In the genomic region with DNA sequence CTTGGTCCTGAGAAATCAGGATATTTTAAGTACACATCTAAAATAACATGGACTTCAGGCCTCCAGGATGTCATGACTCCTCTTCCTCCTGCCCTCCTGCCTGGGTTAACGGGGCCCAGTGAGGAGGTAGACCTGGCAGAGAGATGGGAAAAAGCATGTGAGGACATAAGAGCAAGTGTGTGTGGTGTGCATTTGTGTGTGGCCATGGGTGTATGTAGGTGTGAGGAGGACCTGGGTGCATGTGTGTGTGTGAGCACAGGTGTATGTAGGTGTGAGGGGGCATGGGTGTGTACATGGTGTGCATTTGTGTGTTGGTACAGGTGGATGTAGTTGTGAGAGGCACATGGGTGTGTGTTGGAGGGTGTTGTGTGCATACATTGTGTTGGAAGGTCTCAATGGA, we compare ENCODE assay signal across 14 cellular contexts.
A peak's percentile ranks its signal among the peaks of the same experiment; 100 is the strongest.
DNase-seq lines count a peak whose midpoint lies in the region; ATAC-seq, FAIRE-seq and TF ChIP-seq lines count a peak whose summit lies in the region.
"Had no signal": no experiment of that assay in that cellular context is flagged by ENCODE, and none has a peak within 500 bp of the region (broad histone marks: within the 10 kb centered on the region; RNA-seq: fewer than 3 reads in every experiment).

No MANE protein-coding gene starts in this region.

- TF ChIP-seq RAD21 in HepG2 (CRISPR knock-in tag; IDR thresholded peaks at IDR 0.05): no peak

- H4K20me1 ChIP-seq in HepG2 (ENCODE audit: insufficient read depth, low read length): no peaks in the 10 kb centered on the region

- CTCF ChIA-PET in HepG2 (lab: Yijun Ruan, JAX; ENCODE audit: low intra/inter-chr PET ratio, low total read pairs): no interaction called here

- BruUV-seq in HepG2 (replicated peaks; lab: Mats Ljungman, UMichigan): no TSS peak

- peak; percentile 17 for DNase-seq in activated effector memory CD4-positive, alpha-beta T cell treated with anti-CD3 and anti-CD28 coated beads, Interleukin-2, amount 50 U/mL, for 16 hours
- no peak for DNase-seq in activated effector memory CD4-positive, alpha-beta T cell treated with Interleukin-2 at 50 U/mL for 16 hours
- DNase-seq in HepG2 (ENCODE audit: low spot score) (no peak), spleen (peak; percentile 48), globus pallidus (ENCODE audit: low spot score) (no peak), NCI-H1105 (lab: John Stamatoyannopoulos, UW) (no peak)
- DNase-seq: CD8-positive, alpha-beta T cell; COR-L47; DND-41; GDM1 had no signal

- H3K9me3 ChIP-seq in HepG2 (ENCODE audit: low read length): no peaks in the 10 kb centered on the region
- H3K9me3 ChIP-seq in spleen: no peaks in the 10 kb centered on the region

- H3K9ac ChIP-seq in HepG2 (ENCODE audit: insufficient read depth, low read depth, low read length): no peak overlapping the region

- no peak overlapping the region for H2AFZ ChIP-seq in HepG2 (ENCODE audit: low read length)

- TF ChIP-seq CTCF in HepG2 (CRISPR knock-in tag; IDR thresholded peaks at IDR 0.05) (no peak), spleen (IDR thresholded peaks at IDR 0.05 in 8 of 11, conservative IDR thresholded peaks at IDR 0.05 in 3 of 11) (no peak)

- no peak overlapping the region for H3K4me3 ChIP-seq in HepG2 (replicated peaks in 1 of 3; ENCODE audit: insufficient read depth in 1 of 3, low read depth in 2 of 3, low read length in 3 of 3)
- no peak overlapping the region for H3K4me3 ChIP-seq in spleen

- H3K27ac ChIP-seq in HepG2 (ENCODE audit: extremely low read length, insufficient read depth, low read length) (no peak overlapping the region), spleen (no peak overlapping the region)
- H3K27ac ChIP-seq: 22Rv1 had no signal

- in situ Hi-C loops in HepG2 (cut with HindIII; ENCODE audit: extremely low pct_ligation_motif_present, low pct_unique_long_range_greater_than_20kb): no loop called here

- H3K79me2 ChIP-seq in HepG2 (ENCODE audit: insufficient read depth, low read length): no peaks in the 10 kb centered on the region

- TF ChIP-seq POLR2A in HepG2 (IDR thresholded peaks at IDR 0.05; ENCODE audit: insufficient read depth in 1 of 2, low read depth in 2 of 2, low read length in 2 of 2): no peak
- TF ChIP-seq POLR2A in spleen (IDR thresholded peaks at IDR 0.05): no peak

- intact Hi-C loops in HepG2 (cut with micrococcal nuclease; ENCODE audit: unreplicated experiment): no loop called here
- intact Hi-C loops in spleen (cut with DNase I; ENCODE audit: low total_unique reads): no loop called here

- no peaks in the 10 kb centered on the region for H3K27me3 ChIP-seq in HepG2 (ENCODE audit: control insufficient read depth in 1 of 2, insufficient read depth in 2 of 2, low read length in 2 of 2)
- H3K27me3 ChIP-seq in spleen (replicated peaks in 1 of 7): no peaks in the 10 kb centered on the region

- ATAC-seq in HepG2 (no peak), HG02642 (IDR thresholded peaks at IDR 0.05; ENCODE audit: poor library complexity, unreplicated experiment) (no peak)
- ATAC-seq: CD8-positive, alpha-beta T cell had no signal

- H3K4me1 ChIP-seq in HepG2 (ENCODE audit: insufficient read depth, low read length) (no peaks in the 10 kb centered on the region), spleen (peaks cover 0 to 20% (median 0%) of the 10 kb centered on the region in 6 donors)

- H3K4me2 ChIP-seq in HepG2 (ENCODE audit: low read depth, low read length): no peak overlapping the region

- no peak for FAIRE-seq in HepG2 (lab: Jason Lieb, UNC)
- FAIRE-seq: D721Med, H54 had no signal

- POLR2A ChIA-PET in HepG2 (lab: Yijun Ruan, JAX): no interaction called here

- TF ChIP-seq EP300 in HepG2 (IDR thresholded peaks at IDR 0.05; ENCODE audit: low read depth in 2 of 2, low read length in 2 of 2) (no peak), HepG2 (CRISPR knock-in tag; IDR thresholded peaks at IDR 0.05; ENCODE audit: borderline replicate concordance) (no peak)

- H3K36me3 ChIP-seq in HepG2 (replicated peaks in 1 of 2; ENCODE audit: control insufficient read depth in 1 of 2, insufficient read depth in 2 of 2, low read length in 2 of 2) (no peaks in the 10 kb centered on the region), spleen (no peaks in the 10 kb centered on the region)

- WGBS in HepG2 (ENCODE audit: low lambda C conversion rate): 0% methylated on average over 1 of the region's 1 CpG
- WGBS in spleen, 5 donors: 83 to 93% (median 89%) methylated on average over 1 of the region's 1 CpG

TF ChIP-seq in HepG2, 621 proteins besides CTCF, POLR2A, EP300 and RAD21:
- TF ChIP-seq, protein P1, sequence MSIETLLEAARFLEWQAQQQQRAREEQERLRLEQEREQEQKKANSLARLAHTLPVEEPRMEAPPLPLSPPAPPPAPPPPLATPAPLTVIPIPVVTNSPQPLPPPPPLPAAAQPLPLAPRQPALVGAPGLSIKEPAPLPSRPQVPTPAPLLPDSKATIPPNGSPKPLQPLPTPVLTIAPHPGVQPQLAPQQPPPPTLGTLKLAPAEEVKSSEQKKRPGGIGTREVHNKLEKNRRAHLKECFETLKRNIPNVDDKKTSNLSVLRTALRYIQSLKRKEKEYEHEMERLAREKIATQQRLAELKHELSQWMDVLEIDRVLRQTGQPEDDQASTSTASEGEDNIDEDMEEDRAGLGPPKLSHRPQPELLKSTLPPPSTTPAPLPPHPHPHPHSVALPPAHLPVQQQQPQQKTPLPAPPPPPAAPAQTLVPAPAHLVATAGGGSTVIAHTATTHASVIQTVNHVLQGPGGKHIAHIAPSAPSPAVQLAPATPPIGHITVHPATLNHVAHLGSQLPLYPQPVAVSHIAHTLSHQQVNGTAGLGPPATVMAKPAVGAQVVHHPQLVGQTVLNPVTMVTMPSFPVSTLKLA (IDR thresholded peaks at IDR 0.05): 0 out of 2 replicates have a peak, but pooled peaks have one; percentile 11
- TF ChIP-seq, protein P2, sequence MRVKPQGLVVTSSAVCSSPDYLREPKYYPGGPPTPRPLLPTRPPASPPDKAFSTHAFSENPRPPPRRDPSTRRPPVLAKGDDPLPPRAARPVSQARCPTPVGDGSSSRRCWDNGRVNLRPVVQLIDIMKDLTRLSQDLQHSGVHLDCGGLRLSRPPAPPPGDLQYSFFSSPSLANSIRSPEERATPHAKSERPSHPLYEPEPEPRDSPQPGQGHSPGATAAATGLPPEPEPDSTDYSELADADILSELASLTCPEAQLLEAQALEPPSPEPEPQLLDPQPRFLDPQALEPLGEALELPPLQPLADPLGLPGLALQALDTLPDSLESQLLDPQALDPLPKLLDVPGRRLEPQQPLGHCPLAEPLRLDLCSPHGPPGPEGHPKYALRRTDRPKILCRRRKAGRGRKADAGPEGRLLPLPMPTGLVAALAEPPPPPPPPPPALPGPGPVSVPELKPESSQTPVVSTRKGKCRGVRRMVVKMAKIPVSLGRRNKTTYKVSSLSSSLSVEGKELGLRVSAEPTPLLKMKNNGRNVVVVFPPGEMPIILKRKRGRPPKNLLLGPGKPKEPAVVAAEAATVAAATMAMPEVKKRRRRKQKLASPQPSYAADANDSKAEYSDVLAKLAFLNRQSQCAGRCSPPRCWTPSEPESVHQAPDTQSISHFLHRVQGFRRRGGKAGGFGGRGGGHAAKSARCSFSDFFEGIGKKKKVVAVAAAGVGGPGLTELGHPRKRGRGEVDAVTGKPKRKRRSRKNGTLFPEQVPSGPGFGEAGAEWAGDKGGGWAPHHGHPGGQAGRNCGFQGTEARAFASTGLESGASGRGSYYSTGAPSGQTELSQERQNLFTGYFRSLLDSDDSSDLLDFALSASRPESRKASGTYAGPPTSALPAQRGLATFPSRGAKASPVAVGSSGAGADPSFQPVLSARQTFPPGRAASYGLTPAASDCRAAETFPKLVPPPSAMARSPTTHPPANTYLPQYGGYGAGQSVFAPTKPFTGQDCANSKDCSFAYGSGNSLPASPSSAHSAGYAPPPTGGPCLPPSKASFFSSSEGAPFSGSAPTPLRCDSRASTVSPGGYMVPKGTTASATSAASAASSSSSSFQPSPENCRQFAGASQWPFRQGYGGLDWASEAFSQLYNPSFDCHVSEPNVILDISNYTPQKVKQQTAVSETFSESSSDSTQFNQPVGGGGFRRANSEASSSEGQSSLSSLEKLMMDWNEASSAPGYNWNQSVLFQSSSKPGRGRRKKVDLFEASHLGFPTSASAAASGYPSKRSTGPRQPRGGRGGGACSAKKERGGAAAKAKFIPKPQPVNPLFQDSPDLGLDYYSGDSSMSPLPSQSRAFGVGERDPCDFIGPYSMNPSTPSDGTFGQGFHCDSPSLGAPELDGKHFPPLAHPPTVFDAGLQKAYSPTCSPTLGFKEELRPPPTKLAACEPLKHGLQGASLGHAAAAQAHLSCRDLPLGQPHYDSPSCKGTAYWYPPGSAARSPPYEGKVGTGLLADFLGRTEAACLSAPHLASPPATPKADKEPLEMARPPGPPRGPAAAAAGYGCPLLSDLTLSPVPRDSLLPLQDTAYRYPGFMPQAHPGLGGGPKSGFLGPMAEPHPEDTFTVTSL (CRISPR knock-in tag; IDR thresholded peaks at IDR 0.05; ENCODE audit: borderline replicate concordance): no peak

Comparison
In these comparisons a context has a peak if more than half of its experiments do, and no peak if none do; other contexts are left out.
1. DNase-seq: peak in activated effector memory CD4-positive, alpha-beta T cell treated with anti-CD3 and anti-CD28 coated beads, Interleukin-2, amount 50 U/mL, for 16 hours (single experiment) and spleen (single experiment); none in activated effector memory CD4-positive, alpha-beta T cell treated with Interleukin-2 at 50 U/mL for 16 hours (single experiment), HepG2 (single experiment), globus pallidus (single experiment) and NCI-H1105 (single experiment).